Comparison of ENCODE assay signal across 22 cellular contexts in genomic region chr16:8788578-8789172, GRCh38.
"Had no signal": no experiment of that assay in that cellular context is flagged by ENCODE, and none has a peak within 500 bp of the region (broad histone marks: within the 10 kb centered on the region; RNA-seq: fewer than 3 reads in every experiment).

No MANE protein-coding gene starts in this region.

- H3K9ac ChIP-seq: parathyroid adenoma had no signal

- H3K27me3 ChIP-seq: dorsolateral prefrontal cortex, esophagus squamous epithelium, gastroesophageal sphincter, left lung, upper lobe of left lung had no signal

- H3K27ac ChIP-seq: dorsolateral prefrontal cortex, esophagus squamous epithelium, gastroesophageal sphincter, left lung, parathyroid adenoma, thoracic aorta, upper lobe of left lung had no signal

- H3K4me3 ChIP-seq: dorsolateral prefrontal cortex, esophagus squamous epithelium, gastroesophageal sphincter, left lung, smooth muscle cell, thoracic aorta, upper lobe of left lung had no signal

- H3K4me1 ChIP-seq: esophagus squamous epithelium, gastroesophageal sphincter, left lung, parathyroid adenoma, upper lobe of left lung had no signal

- DNase-seq: activated T-cell treated with anti-CD3 and anti-CD28 coated beads, Interleukin-2, amount 50 U/mL, for 1 hour; dorsolateral prefrontal cortex; esophagus squamous epithelium; head of caudate nucleus; islet precursor cell; stimulated activated CD4-positive, alpha-beta T cell treated with anti-CD3 and anti-CD28 coated beads, Interleukin-15, amount 100 ng/mL, for 24 hours; stimulated activated CD8-positive, alpha-beta memory T cell treated with anti-CD3 and anti-CD28 coated beads, Interleukin-4, amount 100 ng/mL, for 48 hours; stimulated activated naive CD4-positive, alpha-beta T cell; T1000; upper lobe of left lung had no signal

- H3K36me3 ChIP-seq: esophagus squamous epithelium, left lung, thoracic aorta, upper lobe of left lung had no signal

- ATAC-seq: activated naive CD4-positive, alpha-beta T cell treated with anti-CD3 and anti-CD28 coated beads, Interleukin-2, amount 50 U/mL, for 72 hours; activated T-helper 17 cell treated with anti-CD3 and anti-CD28 coated beads, Interleukin-2, amount 50 U/mL, for 72 hours; gastroesophageal sphincter; left lung; natural killer cell treated with Interleukin-12 subunit alpha and Interleukin-12 subunit beta and Interleukin-15 and Interleukin-18, amount 100 ng/mL, for 72 hours; sciatic nerve; WTC11 had no signal

- H2AFZ ChIP-seq: parathyroid adenoma had no signal

- H3K4me2 ChIP-seq: smooth muscle cell had no signal

- H3K9me3 ChIP-seq: esophagus squamous epithelium, gastroesophageal sphincter, left lung, thoracic aorta, upper lobe of left lung had no signal

- FAIRE-seq: astrocyte, colon had no signal
